Comparison of ENCODE assay signal across 10 cellular contexts in genomic region chr5:53069626-53070025, GRCh38. TPM values are rescaled to one million over a fixed set of nuclear protein-coding genes. Genes with fewer than 3 reads are reported as not detected.
DNase-seq lines count a peak whose midpoint lies in the region; ATAC-seq and TF ChIP-seq lines count a peak whose summit lies in the region.
"Had no signal": no experiment of that assay in that cellular context is flagged by ENCODE, and none has a peak within 500 bp of the region (broad histone marks: within the 10 kb centered on the region; RNA-seq: fewer than 3 reads in every experiment).

No MANE protein-coding gene starts in this region.

- H3K4me3 Mint-ChIP-seq in MCF 10A (ENCODE audit: unreplicated experiment) = no peak overlapping the region
- peak overlapping the region; percentile 6 to 38 for H3K4me3 Mint-ChIP-seq in activated T-cell treated with anti-CD3 and anti-CD28 coated beads, Interleukin-2, amount 50 U/mL, for 72 hours
- peak overlapping the region in 1 of 2 donors; percentile 26 for H3K4me3 Mint-ChIP-seq in stimulated activated naive CD8-positive, alpha-beta T cell treated with anti-CD3 and anti-CD28 coated beads, Interleukin-15, amount 100 ng/mL, for 72 hours
- H3K4me3 Mint-ChIP-seq: B cell, immature natural killer cell had no signal

- in situ Hi-C loops in transverse colon (cut with MboI; ENCODE audit: low pct_ligation_motif_present in 1 of 4, low pct_unique_long_range_greater_than_20kb in 1 of 4, low sequenced_read_pairs in 3 of 4) = no loop called here

- CTCF ChIA-PET in MCF 10A (lab: Yijun Ruan, JAX) = interaction anchor here (0.5 to 9.0 kb wide), 4 partner anchors 7 to 121 kb away, joined by 3 to 39 read pairs (median 4); no protein-coding TSS in a partner anchor

- no peak overlapping the region for H3K27ac ChIP-seq in breast epithelium
- no peak overlapping the region for H3K27ac ChIP-seq in transverse colon

- H3K36me3 ChIP-seq in breast epithelium = no peaks in the 10 kb centered on the region
- H3K36me3 ChIP-seq in transverse colon = peaks cover 0 to 13% (median 0%) of the 10 kb centered on the region in 4 donors

- H3K27ac Mint-ChIP-seq in MCF 10A (ENCODE audit: low read depth, unreplicated experiment) = no peak overlapping the region
- H3K27ac Mint-ChIP-seq in activated T-cell treated with anti-CD3 and anti-CD28 coated beads, Interleukin-2, amount 50 U/mL, for 72 hours = peak overlapping the region; percentile 75
- H3K27ac Mint-ChIP-seq in stimulated activated naive CD8-positive, alpha-beta T cell treated with anti-CD3 and anti-CD28 coated beads, Interleukin-15, amount 100 ng/mL, for 72 hours = peak overlapping the region; percentile 15 to 34
- H3K27ac Mint-ChIP-seq: B cell, immature natural killer cell had no signal

- TF ChIP-seq CTCF in MCF 10A (IDR thresholded peaks at IDR 0.05; ENCODE audit: unreplicated experiment) = no peak
- TF ChIP-seq CTCF in breast epithelium (IDR thresholded peaks at IDR 0.05) = no peak
- no peak for TF ChIP-seq CTCF in fibroblast of villous mesenchyme (IDR thresholded peaks at IDR 0.05; ENCODE audit: insufficient read depth, low read depth, low read length)
- no peak for TF ChIP-seq CTCF in transverse colon (IDR thresholded peaks at IDR 0.05)

- TF ChIP-seq POLR2A in breast epithelium (IDR thresholded peaks at IDR 0.05) = no peak
- TF ChIP-seq POLR2A in transverse colon (IDR thresholded peaks at IDR 0.05) = no peak

- H3K4me1 ChIP-seq in breast epithelium (no peaks in the 10 kb centered on the region), transverse colon (no peaks in the 10 kb centered on the region)

- no peaks in the 10 kb centered on the region for H3K9me3 Mint-ChIP-seq in MCF 10A (ENCODE audit: unreplicated experiment)
- no peaks in the 10 kb centered on the region for H3K9me3 Mint-ChIP-seq in activated T-cell treated with anti-CD3 and anti-CD28 coated beads, Interleukin-2, amount 50 U/mL, for 72 hours
- no peaks in the 10 kb centered on the region for H3K9me3 Mint-ChIP-seq in stimulated activated naive CD8-positive, alpha-beta T cell treated with anti-CD3 and anti-CD28 coated beads, Interleukin-15, amount 100 ng/mL, for 72 hours
- H3K9me3 Mint-ChIP-seq: immature natural killer cell had no signal

- DNase-seq in MCF 10A (ENCODE audit: unreplicated experiment) (peak; percentile 71), breast epithelium (ENCODE audit: low spot score in 2 of 2) (no peak), fibroblast of villous mesenchyme (ENCODE audit: low read depth) (peak; percentile 36), GDM1 (lab: John Stamatoyannopoulos, UW) (no peak), NCI-H446 (lab: John Stamatoyannopoulos, UW) (no peak), transverse colon (no peak)
- DNase-seq in activated T-cell treated with anti-CD3 and anti-CD28 coated beads, Interleukin-2, amount 50 U/mL, for 72 hours = peak; percentile 76 to 81
- DNase-seq in stimulated activated naive CD8-positive, alpha-beta T cell treated with anti-CD3 and anti-CD28 coated beads, Interleukin-15, amount 100 ng/mL, for 72 hours = peak; percentile 70 to 83
- DNase-seq: immature natural killer cell had no signal

- no peak for TF ChIP-seq EP300 in transverse colon (IDR thresholded peaks at IDR 0.05; ENCODE audit: low read depth)

- ATAC-seq in activated T-cell treated with anti-CD3 and anti-CD28 coated beads, Interleukin-2, amount 50 U/mL, for 72 hours (replicated peaks in 1 of 2) = peak; percentile 99
- ATAC-seq in stimulated activated naive CD8-positive, alpha-beta T cell treated with anti-CD3 and anti-CD28 coated beads, Interleukin-15, amount 100 ng/mL, for 72 hours = peak; percentile 100

- 82 to 86% methylated on average over 5 of the region's 5 CpGs for WGBS in transverse colon (ENCODE audit: low coverage in 1 of 2), 2 donors

- POLR2A ChIA-PET in MCF 10A (lab: Yijun Ruan, JAX) = interaction anchor here (2.3 kb wide), 1 partner anchor 79 kb away, joined by 11 read pairs; the partner anchor contains the start of gene ITGA2

- intact Hi-C loops in MCF 10A (cut with micrococcal nuclease) (loop anchor here (5.0 kb wide), 1 partner anchor 77 kb away; no protein-coding TSS in a partner anchor), breast epithelium (cut with DNase I; ENCODE audit: low total_unique reads) (no loop called here), transverse colon (cut with DNase I; ENCODE audit: low total_unique reads) (no loop called here)

- BruUV-seq in MCF 10A (replicated peaks; lab: Mats Ljungman, UMichigan) = no TSS peak

- peaks cover 25% of the 10 kb centered on the region for H3K36me3 Mint-ChIP-seq in MCF 10A (ENCODE audit: insufficient read depth, unreplicated experiment)
- peaks cover 0 to 1% of the 10 kb centered on the region in 2 donors for H3K36me3 Mint-ChIP-seq in activated T-cell treated with anti-CD3 and anti-CD28 coated beads, Interleukin-2, amount 50 U/mL, for 72 hours (ENCODE audit: insufficient read depth in 2 of 2)
- H3K36me3 Mint-ChIP-seq: immature natural killer cell had no signal

- no peaks in the 10 kb centered on the region for H3K27me3 Mint-ChIP-seq in MCF 10A (ENCODE audit: insufficient read depth, unreplicated experiment)
- H3K27me3 Mint-ChIP-seq in activated T-cell treated with anti-CD3 and anti-CD28 coated beads, Interleukin-2, amount 50 U/mL, for 72 hours (ENCODE audit: low read depth) = peaks cover 42% of the 10 kb centered on the region
- H3K27me3 Mint-ChIP-seq in stimulated activated naive CD8-positive, alpha-beta T cell treated with anti-CD3 and anti-CD28 coated beads, Interleukin-15, amount 100 ng/mL, for 72 hours = peaks cover 11% of the 10 kb centered on the region

- H3K4me3 ChIP-seq in breast epithelium (no peak overlapping the region), fibroblast of villous mesenchyme (ENCODE audit: low read depth, low read length) (no peak overlapping the region), transverse colon (no peak overlapping the region)

- peaks cover 7% of the 10 kb centered on the region for H3K4me1 Mint-ChIP-seq in MCF 10A (ENCODE audit: insufficient read depth, unreplicated experiment)
- peaks cover 29% of the 10 kb centered on the region for H3K4me1 Mint-ChIP-seq in activated T-cell treated with anti-CD3 and anti-CD28 coated beads, Interleukin-2, amount 50 U/mL, for 72 hours (ENCODE audit: low read depth)
- peaks cover 15% of the 10 kb centered on the region for H3K4me1 Mint-ChIP-seq in stimulated activated naive CD8-positive, alpha-beta T cell treated with anti-CD3 and anti-CD28 coated beads, Interleukin-15, amount 100 ng/mL, for 72 hours
- H3K4me1 Mint-ChIP-seq: B cell, immature natural killer cell had no signal

- no peaks in the 10 kb centered on the region for H3K9me3 ChIP-seq in breast epithelium
- H3K9me3 ChIP-seq in transverse colon = no peaks in the 10 kb centered on the region

- no peaks in the 10 kb centered on the region for H3K27me3 ChIP-seq in breast epithelium
- no peaks in the 10 kb centered on the region for H3K27me3 ChIP-seq in transverse colon

RNA-seq across cellular contexts. Expression of gene MOCS2, which starts 39.9 kb away (rescaled TPM):
- total RNA-seq in MCF 10A (2022) (31.4 and 43.0 TPM in 2 replicates), breast epithelium (10 to 100 TPM; 48.2 to 58.6 (median 56.2) TPM), fibroblast of villous mesenchyme (47.7 and 60.9 TPM in 2 replicates), transverse colon (10 to 100 TPM in 3 of 4 donors, 1 to 10 TPM in 1; 7.0 to 36.8 (median 23.5) TPM)
- total RNA-seq in activated T-cell treated with anti-CD3 and anti-CD28 coated beads, Interleukin-2, amount 50 U/mL, for 72 hours = 10 to 100 TPM; 19.0 to 20.4 TPM

Comparison
In these comparisons a context has a peak if more than half of its experiments do, and no peak if none do; other contexts are left out.
1. DNase-seq: peak in MCF 10A (single experiment), activated T-cell treated with anti-CD3 and anti-CD28 coated beads, Interleukin-2, amount 50 U/mL, for 72 hours (2 of 2), fibroblast of villous mesenchyme (single experiment) and stimulated activated naive CD8-positive, alpha-beta T cell treated with anti-CD3 and anti-CD28 coated beads, Interleukin-15, amount 100 ng/mL, for 72 hours (2 of 2); none in breast epithelium (0 of 2), GDM1 (single experiment), NCI-H446 (0 of 2) and transverse colon (single experiment).